Comparison of ENCODE assay signal across 12 cellular contexts in the genomic region with DNA sequence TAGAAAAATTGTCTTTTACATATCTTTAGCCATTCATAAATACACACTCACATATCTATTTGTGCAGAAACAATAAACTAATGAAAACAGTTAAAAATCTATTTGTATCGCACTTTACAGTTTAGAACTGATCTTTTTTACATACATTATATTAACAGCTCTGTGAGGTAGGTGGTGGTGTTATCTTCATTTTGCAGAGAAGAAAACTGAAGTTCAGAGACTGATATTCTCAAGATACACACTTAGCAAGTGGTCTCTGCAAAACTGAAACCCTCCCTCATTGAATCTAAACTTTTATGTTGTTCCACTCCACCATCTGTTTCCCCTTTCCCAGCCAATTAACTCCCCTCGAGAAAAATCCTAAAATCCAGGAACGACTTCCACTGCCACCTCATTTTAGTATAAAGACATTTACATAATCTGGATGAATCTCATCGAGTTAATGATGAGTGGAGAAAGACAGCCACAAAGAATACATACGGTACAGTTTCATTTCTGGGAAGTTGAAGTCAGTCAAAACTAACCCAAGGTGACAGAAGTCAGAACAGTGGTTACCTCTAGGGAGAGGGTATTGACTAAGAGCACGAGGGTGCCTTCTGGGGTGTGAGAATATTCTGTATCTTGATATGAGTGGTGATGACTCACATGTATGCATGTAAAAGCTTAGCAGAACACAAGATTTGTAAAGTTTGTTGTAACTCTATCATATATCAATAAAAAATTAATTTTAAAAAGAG.
DNase-seq lines count a peak whose midpoint lies in the region; ATAC-seq and TF ChIP-seq lines count a peak whose summit lies in the region.
"Had no signal": no experiment of that assay in that cellular context is flagged by ENCODE, and none has a peak within 500 bp of the region (broad histone marks: within the 10 kb centered on the region; RNA-seq: fewer than 3 reads in every experiment).

No MANE protein-coding gene starts in this region.

- H3K79me2 ChIP-seq in mesendoderm (ENCODE audit: control insufficient read depth, insufficient read depth, low read length) = no peaks in the 10 kb centered on the region

- H3K4me3 ChIP-seq in epithelial cell of esophagus (ENCODE audit: low read length) (no peak overlapping the region), mesendoderm (ENCODE audit: low read length) (no peak overlapping the region)
- H3K4me3 ChIP-seq: testis had no signal

- no peaks in the 10 kb centered on the region for H3K4me1 ChIP-seq in mesendoderm (ENCODE audit: control insufficient read depth, low read depth, low read length)
- H3K4me1 ChIP-seq: testis had no signal

- DNase-seq in GM20000 (ENCODE audit: low spot score) (peak; percentile 28), epithelial cell of esophagus (ENCODE audit: low read depth) (peak; percentile 70), nucleus accumbens (lab: John Stamatoyannopoulos, UW) (no peak), NCI-H1694 (lab: John Stamatoyannopoulos, UW) (no peak), mesendoderm (no peak), COLO668 (lab: John Stamatoyannopoulos, UW; ENCODE audit: unreplicated experiment) (no peak)
- DNase-seq: naive thymus-derived CD4-positive, alpha-beta T cell; SIG-M5; testis had no signal

- no peaks in the 10 kb centered on the region for H3K27me3 ChIP-seq in mesendoderm (ENCODE audit: insufficient read depth, low read length, poor library complexity)
- H3K27me3 ChIP-seq: testis had no signal

- H3K79me1 ChIP-seq in mesendoderm (ENCODE audit: low read length) = no peaks in the 10 kb centered on the region

- H4K8ac ChIP-seq in mesendoderm (ENCODE audit: low read depth, low read length) = no peak overlapping the region

- H2BK5ac ChIP-seq in mesendoderm (ENCODE audit: low read length) = no peak overlapping the region

- no peak overlapping the region for H3K56ac ChIP-seq in mesendoderm (ENCODE audit: low read length)

- H2AK5ac ChIP-seq in mesendoderm (ENCODE audit: low read length) = no peak overlapping the region

- no peak overlapping the region for H2BK15ac ChIP-seq in mesendoderm (replicated peaks; ENCODE audit: low read depth)

- ATAC-seq in GM18508 (IDR thresholded peaks at IDR 0.05; ENCODE audit: insufficient read depth, unreplicated experiment) (peak; percentile 99), HG03280 (IDR thresholded peaks at IDR 0.05; ENCODE audit: unreplicated experiment) (peak; percentile 93)
- ATAC-seq: HCT116; naive thymus-derived CD4-positive, alpha-beta T cell had no signal

- no peak overlapping the region for H4K5ac ChIP-seq in mesendoderm (ENCODE audit: low read length)

- WGBS in mesendoderm (ENCODE audit: extremely low coverage, insufficient coverage, low lambda C conversion rate) = no CpG with 5 or more reads among the region's 6 CpGs

- no peak overlapping the region for H3K27ac ChIP-seq in mesendoderm (ENCODE audit: low read depth, low read length)
- H3K27ac ChIP-seq: testis had no signal

- H3K4ac ChIP-seq in mesendoderm (ENCODE audit: low read depth, low read length) = no peak overlapping the region

- no peak overlapping the region for H3K9ac ChIP-seq in mesendoderm (ENCODE audit: low read length)

- H3K36me3 ChIP-seq in mesendoderm (ENCODE audit: control insufficient read depth, insufficient read depth, low read length) = no peaks in the 10 kb centered on the region

- H3K18ac ChIP-seq in mesendoderm (ENCODE audit: low read length) = no peak overlapping the region

- TF ChIP-seq CTCF in GM20000 (IDR thresholded peaks at IDR 0.05; ENCODE audit: extremely low read depth, missing control alignments) = no peak
- no peak for TF ChIP-seq CTCF in epithelial cell of esophagus (IDR thresholded peaks at IDR 0.05; ENCODE audit: insufficient read depth, low read depth, low read length, missing control alignments)

- H3K4me2 ChIP-seq in mesendoderm (ENCODE audit: low read length) = no peak overlapping the region

- no peak overlapping the region for H2BK120ac ChIP-seq in mesendoderm (ENCODE audit: low read depth, low read length)

- H3K23ac ChIP-seq in mesendoderm (ENCODE audit: low read length) = no peak overlapping the region

Comparison
In these comparisons a context has a peak if more than half of its experiments do, and no peak if none do; other contexts are left out.
1. DNase-seq: peak in GM20000 (single experiment) and epithelial cell of esophagus (single experiment); none in nucleus accumbens (0 of 56), NCI-H1694 (single experiment), mesendoderm (single experiment) and COLO668 (single experiment).